Comparison of ENCODE assay signal across 9 cellular contexts in genomic region chr17:76239538-76240274, GRCh38. TPM values are rescaled to one million over a fixed set of nuclear protein-coding genes. Genes with fewer than 3 reads are reported as not detected.
DNase-seq lines count a peak whose midpoint lies in the region; ATAC-seq and TF ChIP-seq lines count a peak whose summit lies in the region.
"Had no signal": no experiment of that assay in that cellular context is flagged by ENCODE, and none has a peak within 500 bp of the region (broad histone marks: within the 10 kb centered on the region; RNA-seq: fewer than 3 reads in every experiment).

No MANE protein-coding gene starts in this region.

- H3K4me1 ChIP-seq in CD8-positive, alpha-beta T cell (ENCODE audit: insufficient read depth, low read length) = peaks cover 43% of the 10 kb centered on the region
- peaks cover 7 to 56% (median 46%) of the 10 kb centered on the region in 5 donors for H3K4me1 ChIP-seq in subcutaneous abdominal adipose tissue (ENCODE audit: control insufficient read depth in 5 of 5, insufficient read depth in 5 of 5, low read length in 5 of 5)

- peak; percentile 2 for ATAC-seq in CD8-positive, alpha-beta T cell
- ATAC-seq in HG02678 (IDR thresholded peaks at IDR 0.05; ENCODE audit: unreplicated experiment) (peak; percentile 18), HG03175 (IDR thresholded peaks at IDR 0.05; ENCODE audit: unreplicated experiment) (no peak)

- H3K9me3 ChIP-seq in CD8-positive, alpha-beta T cell (ENCODE audit: low read length) = no peaks in the 10 kb centered on the region
- H3K9me3 ChIP-seq in subcutaneous abdominal adipose tissue (ENCODE audit: control insufficient read depth in 5 of 5, low read length in 5 of 5) = no peaks in the 10 kb centered on the region

- H3K27ac ChIP-seq in CD8-positive, alpha-beta T cell (ENCODE audit: low read depth, low read length) = peak overlapping the region; percentile 32
- H3K27ac ChIP-seq in subcutaneous abdominal adipose tissue (ENCODE audit: low read depth, low read length) = no peak overlapping the region
- H3K27ac ChIP-seq: epithelial cell of prostate had no signal

- peaks cover 1% of the 10 kb centered on the region for H3K9me3 Mint-ChIP-seq in CD8-positive, alpha-beta T cell
- H3K9me3 Mint-ChIP-seq in activated naive CD4-positive, alpha-beta T cell treated with anti-CD3 and anti-CD28 coated beads, Interleukin-2, amount 50 U/mL, for 24 hours = no peaks in the 10 kb centered on the region
- H3K9me3 Mint-ChIP-seq in immature natural killer cell = no peaks in the 10 kb centered on the region

- H3K27me3 ChIP-seq in CD8-positive, alpha-beta T cell (ENCODE audit: insufficient read depth, low read length) = no peaks in the 10 kb centered on the region
- H3K27me3 ChIP-seq in subcutaneous abdominal adipose tissue (ENCODE audit: control insufficient read depth in 5 of 5, insufficient read depth in 4 of 5, low read length in 5 of 5) = no peaks in the 10 kb centered on the region

- H3K36me3 ChIP-seq in CD8-positive, alpha-beta T cell (ENCODE audit: insufficient read depth, low read length) = no peaks in the 10 kb centered on the region
- no peaks in the 10 kb centered on the region for H3K36me3 ChIP-seq in subcutaneous abdominal adipose tissue (ENCODE audit: control insufficient read depth in 5 of 5, insufficient read depth in 5 of 5, low read length in 5 of 5)

- CTCF ChIA-PET in CD8-positive, alpha-beta T cell (lab: Charles Lee) = no interaction called here

- H3K4me3 Mint-ChIP-seq in CD8-positive, alpha-beta T cell = peak overlapping the region; percentile 79
- peak overlapping the region; percentile 88 for H3K4me3 Mint-ChIP-seq in activated naive CD4-positive, alpha-beta T cell treated with anti-CD3 and anti-CD28 coated beads, Interleukin-2, amount 50 U/mL, for 24 hours
- peak overlapping the region; percentile 65 to 81 (median 78) for H3K4me3 Mint-ChIP-seq in immature natural killer cell

- peak in 1 of 7 experiments; percentile 52 for DNase-seq in CD8-positive, alpha-beta T cell
- DNase-seq in immature natural killer cell (peak in 1 of 3 donors; percentile 22), SKM-1 (lab: John Stamatoyannopoulos, UW; ENCODE audit: unreplicated experiment) (no peak), NCI-H1048 (lab: John Stamatoyannopoulos, UW) (no peak)

- H3K36me3 Mint-ChIP-seq in CD8-positive, alpha-beta T cell = peaks cover 2% of the 10 kb centered on the region
- peaks cover 2% of the 10 kb centered on the region for H3K36me3 Mint-ChIP-seq in activated naive CD4-positive, alpha-beta T cell treated with anti-CD3 and anti-CD28 coated beads, Interleukin-2, amount 50 U/mL, for 24 hours
- no peaks in the 10 kb centered on the region for H3K36me3 Mint-ChIP-seq in immature natural killer cell

- H3K9ac ChIP-seq in subcutaneous abdominal adipose tissue (ENCODE audit: low read length in 5 of 5) = peak overlapping the region in 4 of 5 donors; percentile 48 to 71 (median 59)

- H3K4me1 Mint-ChIP-seq in CD8-positive, alpha-beta T cell (ENCODE audit: low read depth) = peaks cover 52% of the 10 kb centered on the region
- H3K4me1 Mint-ChIP-seq in activated naive CD4-positive, alpha-beta T cell treated with anti-CD3 and anti-CD28 coated beads, Interleukin-2, amount 50 U/mL, for 24 hours = peaks cover 71% of the 10 kb centered on the region
- H3K4me1 Mint-ChIP-seq in immature natural killer cell = peaks cover 14 to 26% of the 10 kb centered on the region in 2 donors

- intact Hi-C loops in CD8-positive, alpha-beta T cell (cut with DNase I, micrococcal nuclease) = loop anchor here (1.0 to 5.0 kb wide), 5 partner anchors 17 to 117 kb away; partner anchors contain the start of gene UBALD2 (in 2 of the 2)

- POLR2A ChIA-PET in CD8-positive, alpha-beta T cell (lab: Charles Lee) = interaction anchor here (1.9 to 2.6 kb wide), 3 partner anchors 17 to 34 kb away, joined by 7 to 16 read pairs (median 8); no protein-coding TSS in a partner anchor

- H3K27ac Mint-ChIP-seq in CD8-positive, alpha-beta T cell = peak overlapping the region; percentile 81
- H3K27ac Mint-ChIP-seq in activated naive CD4-positive, alpha-beta T cell treated with anti-CD3 and anti-CD28 coated beads, Interleukin-2, amount 50 U/mL, for 24 hours = peak overlapping the region; percentile 80
- peak overlapping the region in 4 of 6 donors; percentile 15 to 80 (median 52) for H3K27ac Mint-ChIP-seq in immature natural killer cell

- no peaks in the 10 kb centered on the region for H3K27me3 Mint-ChIP-seq in CD8-positive, alpha-beta T cell (ENCODE audit: low read depth)
- H3K27me3 Mint-ChIP-seq in activated naive CD4-positive, alpha-beta T cell treated with anti-CD3 and anti-CD28 coated beads, Interleukin-2, amount 50 U/mL, for 24 hours = no peaks in the 10 kb centered on the region
- H3K27me3 Mint-ChIP-seq in immature natural killer cell (ENCODE audit: low read depth in 3 of 3) = peaks cover 6 to 12% (median 10%) of the 10 kb centered on the region in 3 donors

- no peak for TF ChIP-seq CTCF in CD8-positive, alpha-beta T cell (IDR thresholded peaks at IDR 0.05)

- peak overlapping the region; percentile 58 for H3K4me3 ChIP-seq in CD8-positive, alpha-beta T cell (ENCODE audit: low read depth, low read length)
- H3K4me3 ChIP-seq in subcutaneous abdominal adipose tissue (ENCODE audit: low read depth in 1 of 5, low read length in 5 of 5) = peak overlapping the region; percentile 35 to 68 (median 54)

RNA-seq across cellular contexts. Expression of gene RNF157, which starts 0.6 kb away (rescaled TPM):
- 10 to 100 TPM; 22.3 to 25.5 TPM for total RNA-seq in CD8-positive, alpha-beta T cell
- 1 to 10 TPM in 2 of 3 donors, under 1 TPM in 1; 0.69 to 3.0 (median 1.2) TPM for polyA plus RNA-seq in immature natural killer cell

RNA-seq across cellular contexts. Expression of gene UBALD2, which starts 25.4 kb away (rescaled TPM):
- 100 to 1,000 TPM; 241 to 249 TPM for total RNA-seq in CD8-positive, alpha-beta T cell
- polyA plus RNA-seq in immature natural killer cell = 1 to 10 TPM; 1.5 to 4.5 (median 3.9) TPM
